10 cellular contexts compared by ENCODE assay signal in genomic region chr18:57353940-57354461, GRCh38. TPM values are rescaled to one million over a fixed set of nuclear protein-coding genes. Genes with fewer than 3 reads are reported as not detected.
DNase-seq lines count a peak whose midpoint lies in the region; ATAC-seq, FAIRE-seq and TF ChIP-seq lines count a peak whose summit lies in the region.
"Had no signal": no experiment of that assay in that cellular context is flagged by ENCODE, and none has a peak within 500 bp of the region (broad histone marks: within the 10 kb centered on the region; RNA-seq: fewer than 3 reads in every experiment).

No MANE protein-coding gene starts in this region.

- H3F3A ChIP-seq in SK-N-SH (replicated peaks; ENCODE audit: insufficient read depth) = no peaks in the 10 kb centered on the region

- TF ChIP-seq EP300 in SK-N-SH (IDR thresholded peaks at IDR 0.05; ENCODE audit: borderline replicate concordance in 1 of 2, low read depth in 1 of 2, low read length in 1 of 2) (no peak), transverse colon (IDR thresholded peaks at IDR 0.05; ENCODE audit: low read depth) (no peak)

- H3K27ac ChIP-seq in SK-N-SH (ENCODE audit: low read depth in 2 of 2, low read length in 1 of 2) = peak overlapping the region in 1 of 2 experiments; percentile 96; a peak in 2 of 4 replicates
- H3K27ac ChIP-seq in trophoblast cell (ENCODE audit: low read depth, low read length) = no peak overlapping the region
- no peak overlapping the region for H3K27ac ChIP-seq in transverse colon
- H3K27ac ChIP-seq: neutrophil had no signal

- no peak overlapping the region for H2BK5ac ChIP-seq in trophoblast cell (ENCODE audit: low read depth, low read length, poor library complexity)

- H3K79me2 ChIP-seq in SK-N-SH (ENCODE audit: insufficient read depth) (no peaks in the 10 kb centered on the region), trophoblast cell (ENCODE audit: control insufficient read depth, insufficient read depth, low read length, poor library complexity) (no peaks in the 10 kb centered on the region)

- H3K18ac ChIP-seq in trophoblast cell (ENCODE audit: low read length) = no peak overlapping the region

- no peak overlapping the region for H2BK120ac ChIP-seq in trophoblast cell (ENCODE audit: insufficient read depth, low read length, poor library complexity)

- peak; percentile 48 to 62 for DNase-seq in SHP77 (lab: John Stamatoyannopoulos, UW)
- no peak for DNase-seq in SHP77 treated with DMSO at 0.1 percent for 48 hours (lab: John Stamatoyannopoulos, UW)
- DNase-seq in SK-N-SH = peak; percentile 77
- DNase-seq in frontal cortex (ENCODE audit: low spot score in 2 of 2) = peak; percentile 55
- DNase-seq in trophoblast cell = peak; percentile 23 to 51
- DNase-seq in NOMO-1 (lab: John Stamatoyannopoulos, UW; ENCODE audit: unreplicated experiment in 2 of 2) = no peak
- no peak for DNase-seq in transverse colon

- no peak overlapping the region for H3K14ac ChIP-seq in trophoblast cell (ENCODE audit: low read length)

- no peak for TF ChIP-seq RAD21 in SK-N-SH (IDR thresholded peaks at IDR 0.05; ENCODE audit: low read length)

- H2BK12ac ChIP-seq in trophoblast cell (ENCODE audit: low read length) = no peak overlapping the region

- H4K20me1 ChIP-seq in SK-N-SH (ENCODE audit: insufficient read depth) = no peaks in the 10 kb centered on the region

- peaks cover 15% of the 10 kb centered on the region; the same call in 1 of the 2 replicates for H3K27me3 ChIP-seq in SK-N-SH (ENCODE audit: insufficient read depth)
- peaks cover 29% of the 10 kb centered on the region for H3K27me3 ChIP-seq in trophoblast cell (ENCODE audit: insufficient read depth, low read length)
- peaks cover 75% of the 10 kb centered on the region for H3K27me3 ChIP-seq in transverse colon

- TF ChIP-seq CTCF in SK-N-SH (IDR thresholded peaks at IDR 0.05) (no peak), transverse colon (IDR thresholded peaks at IDR 0.05) (no peak)

- H3K4me1 ChIP-seq in SK-N-SH (ENCODE audit: control insufficient read depth in 1 of 2, insufficient read depth in 2 of 2, low read depth in 1 of 2, low read length in 1 of 2) = peaks cover 0 to 5% of the 10 kb centered on the region in 2 experiments; a peak in 2 of 4 replicates
- H3K4me1 ChIP-seq in trophoblast cell (ENCODE audit: control insufficient read depth in 1 of 2, insufficient read depth in 2 of 2, low read length in 2 of 2) = peaks cover 8 to 9% of the 10 kb centered on the region in 2 experiments
- no peaks in the 10 kb centered on the region for H3K4me1 ChIP-seq in transverse colon

- no peaks in the 10 kb centered on the region for H3K79me1 ChIP-seq in trophoblast cell (ENCODE audit: low read length)

- H2AFZ ChIP-seq in SK-N-SH (ENCODE audit: low read depth) (no peak overlapping the region), trophoblast cell (ENCODE audit: insufficient read depth, low read length, poor library complexity) (no peak overlapping the region)

- H2AK5ac ChIP-seq in trophoblast cell (ENCODE audit: low read length) = no peak overlapping the region

- H3K4me2 ChIP-seq in SK-N-SH (peak overlapping the region; percentile 71), trophoblast cell (ENCODE audit: low read length) (peak overlapping the region; percentile 78)

- no peak overlapping the region for H3K9ac ChIP-seq in SK-N-SH
- no peak overlapping the region for H3K9ac ChIP-seq in trophoblast cell (ENCODE audit: low read length)

- no peaks in the 10 kb centered on the region for H3K9me2 ChIP-seq in SK-N-SH

- ATAC-seq in GM18868 (IDR thresholded peaks at IDR 0.05; ENCODE audit: unreplicated experiment) = no peak

- TF ChIP-seq POLR2A in transverse colon (IDR thresholded peaks at IDR 0.05) = no peak

- 22% methylated on average over 23 of the region's 37 CpGs for WGBS in SK-N-SH (ENCODE audit: low lambda C conversion rate)
- no CpG with 5 or more reads among the region's 37 CpGs for WGBS in trophoblast cell (ENCODE audit: extremely low coverage, insufficient coverage, insufficient read length)
- 20 to 23% methylated on average over 8 to 37 of the region's 37 CpGs for WGBS in transverse colon (ENCODE audit: low coverage in 1 of 2), 2 donors

- no peak overlapping the region for H4K8ac ChIP-seq in trophoblast cell (ENCODE audit: low read depth, low read length)

- CTCF ChIA-PET in SK-N-SH (lab: Yijun Ruan, JAX) = interaction anchor here (1.0 to 1.7 kb wide), 5 partner anchors 80 to 485 kb away, joined by 3 to 8 read pairs (median 4); no protein-coding TSS in a partner anchor

- intact Hi-C loops in transverse colon (cut with DNase I; ENCODE audit: low total_unique reads) = no loop called here

- H4K91ac ChIP-seq in trophoblast cell (ENCODE audit: low read depth, low read length) = no peak overlapping the region

- H3K9me3 ChIP-seq in SK-N-SH (no peaks in the 10 kb centered on the region), trophoblast cell (ENCODE audit: insufficient read depth, low read depth, low read length) (no peaks in the 10 kb centered on the region), transverse colon (no peaks in the 10 kb centered on the region)
- H3K9me3 ChIP-seq: neutrophil had no signal

- H3K36me3 ChIP-seq in SK-N-SH (replicated peaks in 1 of 2; ENCODE audit: control insufficient read depth in 1 of 2, insufficient read depth in 2 of 2, low read length in 1 of 2) = peaks cover 0 to 4% of the 10 kb centered on the region in 2 experiments
- H3K36me3 ChIP-seq in trophoblast cell (ENCODE audit: control insufficient read depth in 1 of 2, insufficient read depth in 2 of 2, low read length in 2 of 2) = no peaks in the 10 kb centered on the region
- no peaks in the 10 kb centered on the region for H3K36me3 ChIP-seq in transverse colon
- H3K36me3 ChIP-seq: neutrophil had no signal

- in situ Hi-C loops in transverse colon (cut with MboI; ENCODE audit: low pct_ligation_motif_present in 1 of 4, low pct_unique_long_range_greater_than_20kb in 1 of 4, low sequenced_read_pairs in 3 of 4) = no loop called here

- no peak overlapping the region for H4K12ac ChIP-seq in trophoblast cell (ENCODE audit: low read depth, low read length)

- no peak overlapping the region for H3K4ac ChIP-seq in trophoblast cell (ENCODE audit: low read depth, low read length)

- POLR2A ChIA-PET in SK-N-SH (lab: Yijun Ruan, JAX) = interaction anchor here (3.7 kb wide), 1 partner anchor 82 kb away, joined by 43 read pairs; the partner anchor contains the start of gene ONECUT2

- H3K4me3 ChIP-seq in SK-N-SH (ENCODE audit: low read depth in 2 of 2, low read length in 1 of 2) (peak overlapping the region; percentile 35 to 37; a peak in 3 of 4 replicates), trophoblast cell (ENCODE audit: low read depth, low read length) (no peak overlapping the region), transverse colon (no peak overlapping the region)

- no peak overlapping the region for H3K23ac ChIP-seq in trophoblast cell (ENCODE audit: low read length)

- no peak for FAIRE-seq in frontal cortex (lab: Jason Lieb, UNC)

TF ChIP-seq in SK-N-SH, 30 proteins besides CTCF, POLR2A, EP300 and RAD21:
- 0 out of 2 replicates have a peak, but pooled peaks have one; percentile 28 for TF ChIP-seq YY1 (IDR thresholded peaks at IDR 0.05; ENCODE audit: low read depth)
- TF ChIP-seq REST (IDR thresholded peaks at IDR 0.05; ENCODE audit: low read depth, low read length) = peak; percentile 99
- no peak for TF ChIP-seq ELF1 (IDR thresholded peaks at IDR 0.05)
TF ChIP-seq in SK-N-SH: peak in this region for 2.

RNA-seq across cellular contexts. Expression of gene ST8SIA3, which starts 1.6 kb away (rescaled TPM):
- 0.05 and 0.28 TPM in 2 replicates for polyA plus RNA-seq in SK-N-SH (2012; rRNA removed)
- 0.39 and 0.58 TPM in 2 replicates for polyA plus RNA-seq in SK-N-SH (2012; cell fraction: cytosol; rRNA removed)
- 0.19 and 1.7 TPM in 2 replicates for polyA plus RNA-seq in SK-N-SH (2012; cell fraction: nucleus; rRNA removed)
- total RNA-seq in frontal cortex (18.8 TPM), transverse colon (under 1 TPM in 2 of 4 donors, not detected in 2; under 0.01 to 0.14 TPM)
- not detected in 2 replicates for polyA plus RNA-seq in trophoblast cell (2013)
- polyA plus RNA-seq: BJ had no signal

Comparison
In these comparisons a context has a peak if more than half of its experiments do, and no peak if none do; other contexts are left out.
1. DNase-seq: peak in SHP77 (2 of 2), SK-N-SH (single experiment), frontal cortex (2 of 2) and trophoblast cell (2 of 2); none in SHP77 treated with DMSO at 0.1 percent for 48 hours (single experiment), NOMO-1 (0 of 2) and transverse colon (single experiment).
2. H3K4me3 ChIP-seq: peak in SK-N-SH (2 of 2); none in trophoblast cell (single experiment) and transverse colon (0 of 4).
3. RNA of gene ST8SIA3, which starts 1.6 kb away (total RNA-seq): 18.8 TPM in frontal cortex (single experiment); under 0.01 to 0.14 TPM in transverse colon; every median in the first group is over 10 times any median in the second.